30 cellular contexts compared by ENCODE assay signal in genomic region chr6:35798706-35799105, GRCh38. TPM values are rescaled to one million over a fixed set of nuclear protein-coding genes. Genes with fewer than 3 reads are reported as not detected.
"Had no signal": no experiment of that assay in that cellular context is flagged by ENCODE, and none has a peak within 500 bp of the region (broad histone marks: within the 10 kb centered on the region; RNA-seq: fewer than 3 reads in every experiment).

No MANE protein-coding gene starts in this region.

- H3K9me3 Mint-ChIP-seq: activated CD4-positive, alpha-beta memory T cell treated with anti-CD3 and anti-CD28 coated beads, Interleukin-2, amount 10 ng/mL, durations not matched to agents 7 days and 5 days; activated CD4-positive, alpha-beta T cell treated with anti-CD3 and anti-CD28 coated beads, Interleukin-2, amount 10 ng/mL, durations not matched to agents 24 days and 14 days; activated naive CD4-positive, alpha-beta T cell treated with anti-CD3 and anti-CD28 coated beads, Interleukin-2, amount 10 ng/mL, durations not matched to agents 7 days and 5 days; activated naive CD4-positive, alpha-beta T cell treated with anti-CD3 and anti-CD28 coated beads, Interleukin-2, amount 50 U/mL, for 72 hours; activated naive CD8-positive, alpha-beta T cell treated with anti-CD3 and anti-CD28 coated beads, Interleukin-2, amount 10 ng/mL, durations not matched to agents 7 days and 5 days; activated T-cell treated with anti-CD3 and anti-CD28 coated beads, Interleukin-2, amount 50 U/mL, for 24 hours; activated T-cell treated with anti-CD3 and anti-CD28 coated beads, Interleukin-2, amount 50 U/mL, for 72 hours; effector memory CD8-positive, alpha-beta T cell had no signal

- H3K4me1 Mint-ChIP-seq: activated CD4-positive, alpha-beta memory T cell treated with anti-CD3 and anti-CD28 coated beads, Interleukin-2, amount 10 ng/mL, durations not matched to agents 7 days and 5 days; activated CD4-positive, alpha-beta T cell treated with anti-CD3 and anti-CD28 coated beads for 36 hours; activated CD4-positive, alpha-beta T cell treated with anti-CD3 and anti-CD28 coated beads, Interleukin-2, amount 10 ng/mL, durations not matched to agents 24 days and 14 days; activated naive CD4-positive, alpha-beta T cell treated with anti-CD3 and anti-CD28 coated beads, Interleukin-2, amount 10 ng/mL, durations not matched to agents 7 days and 5 days; activated naive CD8-positive, alpha-beta T cell treated with anti-CD3 and anti-CD28 coated beads, Interleukin-2, amount 10 ng/mL, durations not matched to agents 7 days and 5 days had no signal

- H3K36me3 ChIP-seq: ascending aorta, brain microvascular endothelial cell, esophagus muscularis mucosa, gastrocnemius medialis, heart left ventricle had no signal

- ATAC-seq: activated CD4-positive, alpha-beta T cell treated with anti-CD3 and anti-CD28 coated beads for 36 hours; activated naive CD4-positive, alpha-beta T cell treated with anti-CD3 and anti-CD28 coated beads, Interleukin-2, amount 50 U/mL, for 72 hours; activated T-cell treated with anti-CD3 and anti-CD28 coated beads, Interleukin-2, amount 50 U/mL, for 72 hours; effector memory CD8-positive, alpha-beta T cell; foreskin keratinocyte; gastrocnemius medialis had no signal

- H3K4me3 Mint-ChIP-seq: activated CD4-positive, alpha-beta memory T cell treated with anti-CD3 and anti-CD28 coated beads, Interleukin-2, amount 10 ng/mL, durations not matched to agents 7 days and 5 days; activated CD4-positive, alpha-beta T cell treated with anti-CD3 and anti-CD28 coated beads for 36 hours; activated CD4-positive, alpha-beta T cell treated with anti-CD3 and anti-CD28 coated beads, Interleukin-2, amount 10 ng/mL, durations not matched to agents 24 days and 14 days; activated naive CD4-positive, alpha-beta T cell treated with anti-CD3 and anti-CD28 coated beads, Interleukin-2, amount 10 ng/mL, durations not matched to agents 7 days and 5 days; activated naive CD8-positive, alpha-beta T cell treated with anti-CD3 and anti-CD28 coated beads, Interleukin-2, amount 10 ng/mL, durations not matched to agents 7 days and 5 days; activated T-cell treated with anti-CD3 and anti-CD28 coated beads, Interleukin-2, amount 50 U/mL, for 24 hours; activated T-cell treated with anti-CD3 and anti-CD28 coated beads, Interleukin-2, amount 50 U/mL, for 72 hours; effector memory CD8-positive, alpha-beta T cell had no signal

- H3K36me3 Mint-ChIP-seq: activated naive CD4-positive, alpha-beta T cell treated with anti-CD3 and anti-CD28 coated beads, Interleukin-2, amount 10 ng/mL, durations not matched to agents 7 days and 5 days; activated naive CD4-positive, alpha-beta T cell treated with anti-CD3 and anti-CD28 coated beads, Interleukin-2, amount 50 U/mL, for 72 hours; activated naive CD8-positive, alpha-beta T cell treated with anti-CD3 and anti-CD28 coated beads, Interleukin-2, amount 10 ng/mL, durations not matched to agents 7 days and 5 days had no signal

- H3K27me3 ChIP-seq: ascending aorta had no signal

- H3K4me3 ChIP-seq: ascending aorta, esophagus muscularis mucosa, gastrocnemius medialis, heart left ventricle had no signal

- DNase-seq: activated CD4-positive, alpha-beta memory T cell treated with anti-CD3 and anti-CD28 coated beads, Interleukin-2, amount 10 ng/mL, durations not matched to agents 7 days and 5 days; activated CD4-positive, alpha-beta T cell treated with anti-CD3 and anti-CD28 coated beads for 36 hours; activated CD4-positive, alpha-beta T cell treated with anti-CD3 and anti-CD28 coated beads, Interleukin-2, amount 10 ng/mL, durations not matched to agents 24 days and 14 days; activated CD4-positive, alpha-beta T cell treated with anti-CD3 and anti-CD28 coated beads, Interleukin-2, amount 50 U/mL, for 4 hours; activated CD4-positive, CD25-positive, alpha-beta regulatory T cell; activated CD4-positive, CD25-positive, alpha-beta regulatory T cell treated with anti-CD3 and anti-CD28 coated beads, Interleukin-2, amount 50 U/mL, for 72 hours; activated CD8-positive, alpha-beta memory T cell treated with anti-CD3 and anti-CD28 coated beads, Interleukin-2, amount 50 U/mL, for 48 hours; activated gamma-delta T cell; activated naive CD4-positive, alpha-beta T cell; activated naive CD4-positive, alpha-beta T cell treated with anti-CD3 and anti-CD28 coated beads, Interleukin-2, amount 10 ng/mL, durations not matched to agents 7 days and 5 days; activated naive CD8-positive, alpha-beta T cell treated with anti-CD3 and anti-CD28 coated beads, Interleukin-2, amount 10 ng/mL, durations not matched to agents 7 days and 5 days; activated T-cell treated with anti-CD3 and anti-CD28 coated beads for 4 hours; activated T-cell treated with anti-CD3 and anti-CD28 coated beads, Interleukin-2, amount 50 U/mL, for 24 hours; activated T-cell treated with anti-CD3 and anti-CD28 coated beads, Interleukin-2, amount 50 U/mL, for 72 hours; brain microvascular endothelial cell; caudate nucleus; cortex of kidney; dermis blood vessel endothelial cell; effector CD4-positive, alpha-beta T cell; effector memory CD8-positive, alpha-beta T cell; erythroblast; foreskin keratinocyte; gastrocnemius medialis; heart left ventricle; T-helper 2 cell had no signal

- H3K9me3 ChIP-seq: ascending aorta, esophagus muscularis mucosa, gastrocnemius medialis, heart left ventricle had no signal

- H3K27ac Mint-ChIP-seq: activated CD4-positive, alpha-beta memory T cell treated with anti-CD3 and anti-CD28 coated beads, Interleukin-2, amount 10 ng/mL, durations not matched to agents 7 days and 5 days; activated CD4-positive, alpha-beta T cell treated with anti-CD3 and anti-CD28 coated beads for 36 hours; activated CD4-positive, alpha-beta T cell treated with anti-CD3 and anti-CD28 coated beads, Interleukin-2, amount 10 ng/mL, durations not matched to agents 24 days and 14 days; activated naive CD4-positive, alpha-beta T cell treated with anti-CD3 and anti-CD28 coated beads, Interleukin-2, amount 10 ng/mL, durations not matched to agents 7 days and 5 days; activated naive CD4-positive, alpha-beta T cell treated with anti-CD3 and anti-CD28 coated beads, Interleukin-2, amount 50 U/mL, for 72 hours; activated naive CD8-positive, alpha-beta T cell treated with anti-CD3 and anti-CD28 coated beads, Interleukin-2, amount 10 ng/mL, durations not matched to agents 7 days and 5 days; activated T-cell treated with anti-CD3 and anti-CD28 coated beads, Interleukin-2, amount 50 U/mL, for 24 hours; activated T-cell treated with anti-CD3 and anti-CD28 coated beads, Interleukin-2, amount 50 U/mL, for 72 hours; effector memory CD8-positive, alpha-beta T cell had no signal

- H3K27ac ChIP-seq: ascending aorta, brain microvascular endothelial cell, esophagus muscularis mucosa, foreskin keratinocyte, gastrocnemius medialis, heart left ventricle had no signal

- H3K27me3 Mint-ChIP-seq: activated CD4-positive, alpha-beta T cell treated with anti-CD3 and anti-CD28 coated beads, Interleukin-2, amount 10 ng/mL, durations not matched to agents 24 days and 14 days; activated T-cell treated with anti-CD3 and anti-CD28 coated beads, Interleukin-2, amount 50 U/mL, for 24 hours had no signal

- H3K4me1 ChIP-seq: ascending aorta, esophagus muscularis mucosa, foreskin keratinocyte, gastrocnemius medialis, heart left ventricle had no signal

RNA-seq across cellular contexts. Expression of gene CLPS, which starts 1.6 kb away (rescaled TPM):
- total RNA-seq: activated CD4-positive, alpha-beta memory T cell treated with anti-CD3 and anti-CD28 coated beads, Interleukin-2, amount 10 ng/mL, durations not matched to agents 7 days and 5 days; activated CD4-positive, alpha-beta T cell treated with anti-CD3 and anti-CD28 coated beads for 36 hours; activated CD4-positive, alpha-beta T cell treated with anti-CD3 and anti-CD28 coated beads, Interleukin-2, amount 10 ng/mL, durations not matched to agents 24 days and 14 days; activated naive CD4-positive, alpha-beta T cell treated with anti-CD3 and anti-CD28 coated beads, Interleukin-2, amount 50 U/mL, for 72 hours; activated naive CD8-positive, alpha-beta T cell treated with anti-CD3 and anti-CD28 coated beads, Interleukin-2, amount 10 ng/mL, durations not matched to agents 7 days and 5 days; activated T-cell treated with anti-CD3 and anti-CD28 coated beads, Interleukin-2, amount 50 U/mL, for 72 hours; ascending aorta; chondrocyte; dermis blood vessel endothelial cell; esophagus muscularis mucosa; foreskin keratinocyte; gastrocnemius medialis; T-helper 1 cell treated with Interleukin-12 subunit alpha and Interleukin-12 subunit beta and Interleukin-4 antibody, amounts not matched to agents 30 ng/mL and 1 ng/mL, for 36 hours had no signal
- polyA plus RNA-seq: foreskin keratinocyte had no signal

RNA-seq across cellular contexts. Expression of gene LHFPL5, which starts 6.4 kb away (rescaled TPM):
- total RNA-seq: activated CD4-positive, alpha-beta memory T cell treated with anti-CD3 and anti-CD28 coated beads, Interleukin-2, amount 10 ng/mL, durations not matched to agents 7 days and 5 days; activated CD4-positive, alpha-beta T cell treated with anti-CD3 and anti-CD28 coated beads for 36 hours; activated CD4-positive, alpha-beta T cell treated with anti-CD3 and anti-CD28 coated beads, Interleukin-2, amount 10 ng/mL, durations not matched to agents 24 days and 14 days; activated naive CD4-positive, alpha-beta T cell treated with anti-CD3 and anti-CD28 coated beads, Interleukin-2, amount 50 U/mL, for 72 hours; activated naive CD8-positive, alpha-beta T cell treated with anti-CD3 and anti-CD28 coated beads, Interleukin-2, amount 10 ng/mL, durations not matched to agents 7 days and 5 days; activated T-cell treated with anti-CD3 and anti-CD28 coated beads, Interleukin-2, amount 50 U/mL, for 72 hours; ascending aorta; chondrocyte; dermis blood vessel endothelial cell; esophagus muscularis mucosa; foreskin keratinocyte; gastrocnemius medialis; heart left ventricle; T-helper 1 cell treated with Interleukin-12 subunit alpha and Interleukin-12 subunit beta and Interleukin-4 antibody, amounts not matched to agents 30 ng/mL and 1 ng/mL, for 36 hours had no signal
- polyA plus RNA-seq: foreskin keratinocyte, heart left ventricle had no signal

RNA-seq across cellular contexts. Expression of gene CLPSL1, which starts 17.9 kb away (rescaled TPM):
- total RNA-seq: activated CD4-positive, alpha-beta memory T cell treated with anti-CD3 and anti-CD28 coated beads, Interleukin-2, amount 10 ng/mL, durations not matched to agents 7 days and 5 days; activated CD4-positive, alpha-beta T cell treated with anti-CD3 and anti-CD28 coated beads for 36 hours; activated CD4-positive, alpha-beta T cell treated with anti-CD3 and anti-CD28 coated beads, Interleukin-2, amount 10 ng/mL, durations not matched to agents 24 days and 14 days; activated naive CD4-positive, alpha-beta T cell treated with anti-CD3 and anti-CD28 coated beads, Interleukin-2, amount 50 U/mL, for 72 hours; activated naive CD8-positive, alpha-beta T cell treated with anti-CD3 and anti-CD28 coated beads, Interleukin-2, amount 10 ng/mL, durations not matched to agents 7 days and 5 days; activated T-cell treated with anti-CD3 and anti-CD28 coated beads, Interleukin-2, amount 50 U/mL, for 72 hours; ascending aorta; chondrocyte; dermis blood vessel endothelial cell; esophagus muscularis mucosa; foreskin keratinocyte; gastrocnemius medialis; heart left ventricle; T-helper 1 cell treated with Interleukin-12 subunit alpha and Interleukin-12 subunit beta and Interleukin-4 antibody, amounts not matched to agents 30 ng/mL and 1 ng/mL, for 36 hours had no signal
- polyA plus RNA-seq: foreskin keratinocyte, heart left ventricle had no signal

RNA-seq across cellular contexts. Expression of gene CLPSL2, which starts 22.3 kb away (rescaled TPM):
- total RNA-seq: activated CD4-positive, alpha-beta memory T cell treated with anti-CD3 and anti-CD28 coated beads, Interleukin-2, amount 10 ng/mL, durations not matched to agents 7 days and 5 days; activated CD4-positive, alpha-beta T cell treated with anti-CD3 and anti-CD28 coated beads for 36 hours; activated CD4-positive, alpha-beta T cell treated with anti-CD3 and anti-CD28 coated beads, Interleukin-2, amount 10 ng/mL, durations not matched to agents 24 days and 14 days; activated naive CD8-positive, alpha-beta T cell treated with anti-CD3 and anti-CD28 coated beads, Interleukin-2, amount 10 ng/mL, durations not matched to agents 7 days and 5 days; activated T-cell treated with anti-CD3 and anti-CD28 coated beads, Interleukin-2, amount 50 U/mL, for 72 hours; ascending aorta; chondrocyte; dermis blood vessel endothelial cell; esophagus muscularis mucosa; foreskin keratinocyte; gastrocnemius medialis; heart left ventricle; T-helper 1 cell treated with Interleukin-12 subunit alpha and Interleukin-12 subunit beta and Interleukin-4 antibody, amounts not matched to agents 30 ng/mL and 1 ng/mL, for 36 hours had no signal
- polyA plus RNA-seq: foreskin keratinocyte, heart left ventricle had no signal
